8 cellular contexts compared by ENCODE assay signal in the genomic region with DNA sequence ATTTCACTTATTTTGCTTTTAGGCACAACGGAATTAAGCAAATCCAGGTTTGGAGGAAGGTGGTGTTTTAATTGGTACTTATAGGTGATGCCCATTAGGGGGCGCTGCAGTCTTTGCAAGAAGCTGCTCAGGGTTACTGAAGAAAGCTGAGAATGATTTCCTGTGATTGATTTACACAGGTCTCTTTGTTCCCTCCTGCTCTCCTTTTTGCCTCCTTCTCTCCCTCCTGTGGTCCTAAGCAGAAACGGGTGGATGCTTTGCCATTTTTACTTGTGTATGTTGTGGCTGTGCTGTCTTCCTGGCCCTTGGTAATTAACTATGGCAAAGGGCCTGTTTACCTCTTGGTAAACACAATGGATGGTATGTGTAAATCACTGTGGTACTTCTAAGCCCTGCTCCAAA.
DNase-seq lines count a peak whose midpoint lies in the region; ATAC-seq, FAIRE-seq and TF ChIP-seq lines count a peak whose summit lies in the region.

No MANE protein-coding gene starts in this region.

- no peak overlapping the region for H3K27ac Mint-ChIP-seq in activated CD8-positive, alpha-beta memory T cell treated with anti-CD3 and anti-CD28 coated beads, Interleukin-2, amount 10 ng/mL, durations not matched to agents 7 days and 5 days

- peak; percentile 77 for TF ChIP-seq CTCF in epithelial cell of esophagus (IDR thresholded peaks at IDR 0.05; ENCODE audit: insufficient read depth, low read depth, low read length, missing control alignments)
- peak; percentile 32 for TF ChIP-seq CTCF in mucosa of descending colon (IDR thresholded peaks at IDR 0.05)

- no peaks in the 10 kb centered on the region for H3K9me3 ChIP-seq in mucosa of descending colon

- no peak for FAIRE-seq in HTR-8/SVneo (lab: Jason Lieb, UNC)

- H3K4me1 Mint-ChIP-seq in activated CD8-positive, alpha-beta memory T cell treated with anti-CD3 and anti-CD28 coated beads, Interleukin-2, amount 10 ng/mL, durations not matched to agents 7 days and 5 days: peaks cover 3% of the 10 kb centered on the region

- CTCF ChIA-PET in activated CD8-positive, alpha-beta memory T cell treated with anti-CD3 and anti-CD28 coated beads, Interleukin-2, amount 10 ng/mL, durations not matched to agents 7 days and 5 days (lab: Charles Lee): interaction anchor here (0.6 to 6.7 kb wide), 33 partner anchors 10 to 377 kb away, joined by 3 to 50 read pairs (median 4); no protein-coding TSS in a partner anchor

- intact Hi-C loops in mucosa of descending colon (cut with DNase I, micrococcal nuclease): loop anchor here (2.0 to 5.0 kb wide), 2 partner anchors 150 to 154 kb away; partner anchors contain the start of gene TCP11 (in 1 of the 2)

- H3K4me1 ChIP-seq in mucosa of descending colon (ENCODE audit: low read depth): no peaks in the 10 kb centered on the region

- peaks cover 1% of the 10 kb centered on the region for H3K36me3 Mint-ChIP-seq in activated CD8-positive, alpha-beta memory T cell treated with anti-CD3 and anti-CD28 coated beads, Interleukin-2, amount 10 ng/mL, durations not matched to agents 7 days and 5 days

- no peak overlapping the region for H3K4me3 ChIP-seq in epithelial cell of esophagus (ENCODE audit: low read length)
- no peak overlapping the region for H3K4me3 ChIP-seq in mucosa of descending colon

- DNase-seq in CD1c-positive myeloid dendritic cell (ENCODE audit: extremely low spot score): peak; percentile 76
- DNase-seq in HTR-8/SVneo (ENCODE audit: insufficient read length, low spot score): peak; percentile 66
- peak; percentile 38 to 68 for DNase-seq in NOMO-1 (lab: John Stamatoyannopoulos, UW; ENCODE audit: unreplicated experiment in 2 of 2)
- DNase-seq in activated CD8-positive, alpha-beta memory T cell treated with anti-CD3 and anti-CD28 coated beads, Interleukin-2, amount 10 ng/mL, durations not matched to agents 7 days and 5 days: peak; percentile 70
- peak; percentile 85 for DNase-seq in epithelial cell of esophagus (ENCODE audit: low read depth)
- peak in 2 of 3 donors; percentile 57 to 65 for DNase-seq in mucosa of descending colon
- peak; percentile 10 to 18 for DNase-seq in stimulated activated CD8-positive, alpha-beta memory T cell treated with anti-CD3 and anti-CD28 coated beads, Interleukin-4, amount 100 ng/mL, for 4 hours (ENCODE audit: low read depth in 2 of 2, low spot score in 1 of 2)

- no peaks in the 10 kb centered on the region for H3K27me3 Mint-ChIP-seq in activated CD8-positive, alpha-beta memory T cell treated with anti-CD3 and anti-CD28 coated beads, Interleukin-2, amount 10 ng/mL, durations not matched to agents 7 days and 5 days

- ATAC-seq in activated CD8-positive, alpha-beta memory T cell treated with anti-CD3 and anti-CD28 coated beads, Interleukin-2, amount 10 ng/mL, durations not matched to agents 7 days and 5 days: peak; percentile 73
- ATAC-seq in mucosa of descending colon (peak; percentile 91), HG02970 (IDR thresholded peaks at IDR 0.05; ENCODE audit: low FRiP score, unreplicated experiment) (no peak)

- H3K36me3 ChIP-seq in mucosa of descending colon (ENCODE audit: low read depth): no peaks in the 10 kb centered on the region

- no peaks in the 10 kb centered on the region for H3K9me3 Mint-ChIP-seq in activated CD8-positive, alpha-beta memory T cell treated with anti-CD3 and anti-CD28 coated beads, Interleukin-2, amount 10 ng/mL, durations not matched to agents 7 days and 5 days (ENCODE audit: low read depth)

- no peak overlapping the region for H3K4me3 Mint-ChIP-seq in activated CD8-positive, alpha-beta memory T cell treated with anti-CD3 and anti-CD28 coated beads, Interleukin-2, amount 10 ng/mL, durations not matched to agents 7 days and 5 days

Comparison
In these comparisons a context has a peak if more than half of its experiments do, and no peak if none do; other contexts are left out.
1. DNase-seq: peak in every context shown above with its lines; median percentile 85 in epithelial cell of esophagus; 76 in CD1c-positive myeloid dendritic cell; 70 in activated CD8-positive, alpha-beta memory T cell treated with anti-CD3 and anti-CD28 coated beads, Interleukin-2, amount 10 ng/mL, durations not matched to agents 7 days and 5 days; 66 in HTR-8/SVneo; 61 in mucosa of descending colon; 53 in NOMO-1; 14 in stimulated activated CD8-positive, alpha-beta memory T cell treated with anti-CD3 and anti-CD28 coated beads, Interleukin-4, amount 100 ng/mL, for 4 hours.